Comparison of ENCODE assay signal across 1 cellular context in genomic region chr22:23767673-23768548, GRCh38.
A peak's percentile ranks its signal among the peaks of the same experiment; 100 is the strongest.
TF ChIP-seq lines count a peak whose summit lies in the region.

Gene CHCHD10 (minus strand): TSS chr22:23767972. CDS start chr22:23767874, 98 bp downstream.

TF ChIP-seq in HEK293, 187 proteins besides CTCF, POLR2A, EP300 and RAD21 (continued from another document):
- TF ChIP-seq ZNF777 (tag by site-specific recombination; IDR thresholded peaks at IDR 0.05; ENCODE audit: borderline replicate concordance), result peak; percentile 51; the same call in 1 of the 2 replicates
- TF ChIP-seq, protein P1, sequence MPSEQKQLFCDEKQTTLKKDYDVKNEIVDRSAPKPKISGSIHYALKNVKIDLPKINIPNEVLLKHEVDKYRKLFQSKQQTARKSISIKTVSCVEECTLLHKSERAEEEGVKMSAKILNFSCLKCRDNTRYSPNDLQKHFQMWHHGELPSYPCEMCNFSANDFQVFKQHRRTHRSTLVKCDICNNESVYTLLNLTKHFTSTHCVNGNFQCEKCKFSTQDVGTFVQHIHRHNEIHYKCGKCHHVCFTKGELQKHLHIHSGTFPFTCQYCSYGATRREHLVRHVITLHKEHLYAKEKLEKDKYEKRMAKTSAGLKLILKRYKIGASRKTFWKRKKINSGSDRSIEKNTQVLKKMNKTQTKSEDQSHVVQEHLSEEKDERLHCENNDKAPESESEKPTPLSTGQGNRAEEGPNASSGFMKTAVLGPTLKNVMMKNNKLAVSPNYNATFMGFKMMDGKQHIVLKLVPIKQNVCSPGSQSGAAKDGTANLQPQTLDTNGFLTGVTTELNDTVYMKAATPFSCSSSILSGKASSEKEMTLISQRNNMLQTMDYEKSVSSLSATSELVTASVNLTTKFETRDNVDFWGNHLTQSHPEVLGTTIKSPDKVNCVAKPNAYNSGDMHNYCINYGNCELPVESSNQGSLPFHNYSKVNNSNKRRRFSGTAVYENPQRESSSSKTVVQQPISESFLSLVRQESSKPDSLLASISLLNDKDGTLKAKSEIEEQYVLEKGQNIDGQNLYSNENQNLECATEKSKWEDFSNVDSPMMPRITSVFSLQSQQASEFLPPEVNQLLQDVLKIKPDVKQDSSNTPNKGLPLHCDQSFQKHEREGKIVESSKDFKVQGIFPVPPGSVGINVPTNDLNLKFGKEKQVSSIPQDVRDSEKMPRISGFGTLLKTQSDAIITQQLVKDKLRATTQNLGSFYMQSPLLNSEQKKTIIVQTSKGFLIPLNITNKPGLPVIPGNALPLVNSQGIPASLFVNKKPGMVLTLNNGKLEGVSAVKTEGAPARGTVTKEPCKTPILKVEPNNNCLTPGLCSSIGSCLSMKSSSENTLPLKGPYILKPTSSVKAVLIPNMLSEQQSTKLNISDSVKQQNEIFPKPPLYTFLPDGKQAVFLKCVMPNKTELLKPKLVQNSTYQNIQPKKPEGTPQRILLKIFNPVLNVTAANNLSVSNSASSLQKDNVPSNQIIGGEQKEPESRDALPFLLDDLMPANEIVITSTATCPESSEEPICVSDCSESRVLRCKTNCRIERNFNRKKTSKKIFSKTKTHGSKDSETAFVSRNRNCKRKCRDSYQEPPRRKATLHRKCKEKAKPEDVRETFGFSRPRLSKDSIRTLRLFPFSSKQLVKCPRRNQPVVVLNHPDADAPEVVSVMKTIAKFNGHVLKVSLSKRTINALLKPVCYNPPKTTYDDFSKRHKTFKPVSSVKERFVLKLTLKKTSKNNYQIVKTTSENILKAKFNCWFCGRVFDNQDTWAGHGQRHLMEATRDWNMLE (tag by site-specific recombination; conservative IDR thresholded peaks at IDR 0.05; ENCODE audit: low read depth), result no peak
- TF ChIP-seq ZBTB7A (tag by site-specific recombination; IDR thresholded peaks at IDR 0.05; ENCODE audit: low read depth), result peak; percentile 74
- TF ChIP-seq ELK4 (IDR thresholded peaks at IDR 0.05; ENCODE audit: borderline replicate concordance, low read depth, low read length), result no peak
- peak; percentile 86 for TF ChIP-seq GLIS2 (tag by site-specific recombination; IDR thresholded peaks at IDR 0.05)
- TF ChIP-seq ZNF335 (tag by site-specific recombination; conservative IDR thresholded peaks at IDR 0.05), result peak; percentile 69; the same call in 1 of the 2 replicates
- peak; percentile 89 for TF ChIP-seq GLIS1 (tag by site-specific recombination; IDR thresholded peaks at IDR 0.05)
- peak; percentile 73 for TF ChIP-seq YY2 (tag by site-specific recombination; IDR thresholded peaks at IDR 0.05)
- TF ChIP-seq, protein P2, sequence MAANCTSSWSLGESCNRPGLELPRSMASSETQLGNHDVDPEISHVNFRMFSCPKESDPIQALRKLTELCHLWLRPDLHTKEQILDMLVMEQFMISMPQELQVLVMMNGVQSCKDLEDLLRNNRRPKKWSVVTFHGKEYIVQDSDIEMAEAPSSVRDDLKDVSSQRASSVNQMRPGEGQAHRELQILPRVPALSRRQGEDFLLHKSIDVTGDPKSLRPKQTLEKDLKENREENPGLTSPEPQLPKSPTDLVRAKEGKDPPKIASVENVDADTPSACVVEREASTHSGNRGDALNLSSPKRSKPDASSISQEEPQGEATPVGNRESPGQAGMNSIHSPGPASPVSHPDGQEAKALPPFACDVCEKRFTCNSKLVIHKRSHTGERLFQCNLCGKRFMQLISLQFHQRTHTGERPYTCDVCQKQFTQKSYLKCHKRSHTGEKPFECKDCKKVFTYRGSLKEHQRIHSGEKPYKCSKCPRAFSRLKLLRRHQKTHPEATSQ (tag by site-specific recombination; IDR thresholded peaks at IDR 0.05), result peak; percentile 60; the same call in 1 of the 2 replicates
- TF ChIP-seq ZNF37A (tag by site-specific recombination; IDR thresholded peaks at IDR 0.05), result no peak
